Comparison of ENCODE assay signal across 1 cellular context in the genomic region with DNA sequence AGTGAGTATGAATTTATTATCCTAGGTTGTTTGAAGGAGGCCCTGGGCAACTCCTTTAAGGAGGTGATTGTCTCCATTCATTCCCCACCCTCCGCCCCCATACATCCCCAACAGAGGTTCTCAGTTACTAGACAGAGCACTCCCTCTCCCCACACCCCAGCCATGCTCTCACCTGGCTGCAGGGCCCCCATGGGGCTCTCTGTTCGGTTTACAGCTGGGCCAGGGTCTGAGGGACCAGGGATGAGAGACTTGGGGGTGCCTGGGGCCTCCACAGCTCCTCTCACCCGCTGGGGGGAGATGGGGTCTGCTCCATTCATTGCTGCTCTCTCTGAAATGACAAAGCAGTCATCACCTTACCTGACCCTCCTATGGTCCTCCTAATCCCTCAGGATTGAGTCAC.
TF ChIP-seq lines count a peak whose summit lies in the region.

No MANE protein-coding gene starts in this region.

TF ChIP-seq in SK-N-SH, 30 proteins besides CTCF, POLR2A, EP300 and RAD21:
- no peak for TF ChIP-seq CHD2 (IDR thresholded peaks at IDR 0.05; ENCODE audit: low read length, partially characterized antibody)
- no peak for TF ChIP-seq EZH2phosphoT487 (IDR thresholded peaks at IDR 0.05; ENCODE audit: borderline replicate concordance, low read depth)
- TF ChIP-seq, protein P1, sequence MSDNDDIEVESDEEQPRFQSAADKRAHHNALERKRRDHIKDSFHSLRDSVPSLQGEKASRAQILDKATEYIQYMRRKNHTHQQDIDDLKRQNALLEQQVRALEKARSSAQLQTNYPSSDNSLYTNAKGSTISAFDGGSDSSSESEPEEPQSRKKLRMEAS (IDR thresholded peaks at IDR 0.05; ENCODE audit: low read depth): no peak
- no peak for TF ChIP-seq FOXJ3 (CRISPR knock-in tag; IDR thresholded peaks at IDR 0.05)
- TF ChIP-seq, protein P2, sequence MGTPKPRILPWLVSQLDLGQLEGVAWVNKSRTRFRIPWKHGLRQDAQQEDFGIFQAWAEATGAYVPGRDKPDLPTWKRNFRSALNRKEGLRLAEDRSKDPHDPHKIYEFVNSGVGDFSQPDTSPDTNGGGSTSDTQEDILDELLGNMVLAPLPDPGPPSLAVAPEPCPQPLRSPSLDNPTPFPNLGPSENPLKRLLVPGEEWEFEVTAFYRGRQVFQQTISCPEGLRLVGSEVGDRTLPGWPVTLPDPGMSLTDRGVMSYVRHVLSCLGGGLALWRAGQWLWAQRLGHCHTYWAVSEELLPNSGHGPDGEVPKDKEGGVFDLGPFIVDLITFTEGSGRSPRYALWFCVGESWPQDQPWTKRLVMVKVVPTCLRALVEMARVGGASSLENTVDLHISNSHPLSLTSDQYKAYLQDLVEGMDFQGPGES (IDR thresholded peaks at IDR 0.05; ENCODE audit: low read depth, low read length): no peak
- TF ChIP-seq SIN3A (IDR thresholded peaks at IDR 0.05; ENCODE audit: borderline replicate concordance, low read depth, low read length): no peak
